Comparison of ENCODE assay signal across 8 cellular contexts in the genomic region with DNA sequence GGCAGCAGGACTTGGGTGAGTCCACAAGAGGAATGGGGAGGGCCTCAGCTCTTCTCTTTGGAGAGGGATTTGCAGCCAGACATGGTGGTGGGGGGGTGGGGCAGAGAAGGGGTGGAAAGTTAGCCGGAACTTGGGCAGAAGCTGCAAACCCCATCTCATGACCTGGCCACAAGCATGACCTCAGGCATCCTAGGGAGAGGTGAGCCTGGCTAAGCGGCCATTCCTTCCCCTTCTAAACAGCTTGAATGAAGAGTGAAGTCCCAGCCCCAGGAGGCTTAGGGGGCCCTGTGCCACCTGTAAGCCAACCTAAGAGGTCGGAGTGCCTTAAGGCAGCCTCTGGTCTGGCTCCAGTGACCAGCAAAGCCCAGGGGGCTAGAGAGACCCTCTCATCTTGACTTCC.
"Had no signal": no experiment of that assay in that cellular context is flagged by ENCODE, and none has a peak within 500 bp of the region (broad histone marks: within the 10 kb centered on the region; RNA-seq: fewer than 3 reads in every experiment).

No MANE protein-coding gene starts in this region.

- H3K4me3 Mint-ChIP-seq: GM23338, HFFc6, IgD-negative memory B cell had no signal

- H3K9me3 ChIP-seq: HAP-1 had no signal

- H3K4me3 ChIP-seq: GM23338, HAP-1 had no signal

- H3K27ac ChIP-seq: HL-60 had no signal

- H3K9me3 Mint-ChIP-seq: GM23338, HFFc6, IgD-negative memory B cell had no signal

- H3K36me3 ChIP-seq: HAP-1 had no signal

- DNase-seq: HFFc6 had no signal

- H3K36me3 Mint-ChIP-seq: IgD-negative memory B cell had no signal

- H3K27ac Mint-ChIP-seq: GM23338, HFFc6, IgD-negative memory B cell had no signal

- H3K4me1 Mint-ChIP-seq: GM23338 had no signal

- H2AFZ ChIP-seq: GM23338 had no signal

- H3K4me2 ChIP-seq: GM23338 had no signal

- FAIRE-seq: H1, H54, HepG2 had no signal

- H3K4me1 ChIP-seq: HAP-1 had no signal
